8 cellular contexts compared by ENCODE assay signal in the genomic region with DNA sequence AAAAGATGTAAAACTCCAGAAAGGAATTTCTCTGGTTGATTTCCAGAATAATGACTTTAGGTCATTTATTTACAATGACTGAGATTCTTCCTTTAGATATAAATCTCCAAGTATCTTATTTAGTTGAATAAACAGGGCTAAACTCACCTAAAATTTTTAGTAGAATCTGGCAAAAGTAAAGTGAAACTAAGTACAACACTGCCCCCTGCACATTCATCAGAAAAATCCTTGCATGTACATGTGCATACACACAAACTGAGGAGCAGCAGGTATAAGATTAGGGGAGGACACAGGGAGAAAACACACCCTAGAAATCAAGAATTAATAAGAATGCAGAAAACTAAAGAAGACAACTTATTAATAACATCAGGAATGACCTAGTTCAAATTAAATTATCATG.
A peak's percentile ranks its signal among the peaks of the same experiment; 100 is the strongest.
DNase-seq lines count a peak whose midpoint lies in the region; ATAC-seq and TF ChIP-seq lines count a peak whose summit lies in the region.
"Not testable (repeated sequence)": the region's sequence is repeated elsewhere in the genome, so short reads cannot be mapped to it uniquely, and the experiment has no call there.

No MANE protein-coding gene starts in this region.

- in situ Hi-C loops in GM13976 (cut with MboI; ENCODE audit: low sequenced_read_pairs, unreplicated experiment): not testable (repeated sequence)

- not testable (repeated sequence) for H3K27me3 Mint-ChIP-seq in MCF 10A (ENCODE audit: insufficient read depth, unreplicated experiment)

- H3K4me1 Mint-ChIP-seq in MCF 10A (ENCODE audit: insufficient read depth, unreplicated experiment): not testable (repeated sequence)

- not testable (repeated sequence) for H3K9me3 Mint-ChIP-seq in MCF 10A (ENCODE audit: unreplicated experiment)

- ATAC-seq in RWPE2 (ENCODE audit: low read depth): not testable (repeated sequence)
- peak; percentile 51 for ATAC-seq in left lobe of liver

- not testable (repeated sequence) for H3K4me3 Mint-ChIP-seq in MCF 10A (ENCODE audit: unreplicated experiment)

- POLR2A ChIA-PET in MCF 10A (lab: Yijun Ruan, JAX): interaction anchor here (0.7 kb wide), 1 partner anchor 20 kb away, joined by 3 read pairs; no protein-coding TSS in a partner anchor

- BruUV-seq in MCF 10A (replicated peaks; lab: Mats Ljungman, UMichigan): not testable (repeated sequence)

- H3K27me3 ChIP-seq in RWPE2 (ENCODE audit: insufficient read depth, poor library complexity, severe bottlenecking): not testable (repeated sequence)

- not testable (repeated sequence) for H3K9me3 ChIP-seq in RWPE2 (ENCODE audit: severe bottlenecking)

- not testable (repeated sequence) for H3K27ac ChIP-seq in RWPE2 (ENCODE audit: poor library complexity, severe bottlenecking)

- DNase-seq in AG09309 (ENCODE audit: low read depth); GM13976 (ENCODE audit: low spot score); RWPE2 (ENCODE audit: low spot score); MCF 10A (ENCODE audit: unreplicated experiment); left lobe of liver (ENCODE audit: low spot score); retinal pigment epithelial cell (ENCODE audit: low read depth): not testable (repeated sequence)
- DNase-seq in MV-4-11 (lab: John Stamatoyannopoulos, UW) (peak; percentile 12), fibroblast of peridontal ligament (ENCODE audit: extremely low read depth) (peak; percentile 63)

- intact Hi-C loops in MCF 10A (cut with micrococcal nuclease): loop anchor here (5.0 kb wide), 1 partner anchor 477 kb away; no protein-coding TSS in a partner anchor

- H3K36me3 Mint-ChIP-seq in MCF 10A (ENCODE audit: insufficient read depth, unreplicated experiment): peaks cover 50% of the 10 kb centered on the region

- H3K4me3 ChIP-seq in AG09309 (ENCODE audit: control insufficient read depth, low read depth, low read length); RWPE2 (ENCODE audit: severe bottlenecking); retinal pigment epithelial cell (ENCODE audit: low read length): not testable (repeated sequence)

- H3K4me1 ChIP-seq in RWPE2 (ENCODE audit: insufficient read depth, poor library complexity, severe bottlenecking): not testable (repeated sequence)

- peak; percentile 18 for TF ChIP-seq CTCF in AG09309 (IDR thresholded peaks at IDR 0.05; ENCODE audit: control insufficient read depth, insufficient read depth, low read depth, low read length, missing control alignments)
- TF ChIP-seq CTCF in GM13976 (IDR thresholded peaks at IDR 0.05; ENCODE audit: borderline replicate concordance, control extremely low read depth, extremely low read depth, insufficient read depth, missing control alignments): peak; percentile 3
- peak; percentile 14 for TF ChIP-seq CTCF in RWPE2 (IDR thresholded peaks at IDR 0.05; ENCODE audit: poor library complexity, severe bottlenecking)
- peak; percentile 18 for TF ChIP-seq CTCF in MCF 10A (IDR thresholded peaks at IDR 0.05; ENCODE audit: unreplicated experiment)
- TF ChIP-seq CTCF in retinal pigment epithelial cell (conservative IDR thresholded peaks at IDR 0.05; ENCODE audit: low read depth, low read length): peak; percentile 25

- CTCF ChIA-PET in MCF 10A (lab: Yijun Ruan, JAX): not testable (repeated sequence)

- peaks cover 37% of the 10 kb centered on the region for H3K36me3 ChIP-seq in RWPE2 (ENCODE audit: low read depth)

- not testable (repeated sequence) for H3K27ac Mint-ChIP-seq in MCF 10A (ENCODE audit: low read depth, unreplicated experiment)
